In genomic region chr19:1606138-1606651, GRCh38 we compare ENCODE assay signal across 1 cellular context.
TF ChIP-seq lines count a peak whose summit lies in the region.

No MANE protein-coding gene starts in this region.

TF ChIP-seq in K562, 482 proteins besides CTCF, POLR2A, EP300 and RAD21 (continued from another document and continues in another):
- TF ChIP-seq MITF (IDR thresholded peaks at IDR 0.05): no peak
- no peak for TF ChIP-seq ZNF778 (CRISPR knock-in tag; IDR thresholded peaks at IDR 0.05)
- TF ChIP-seq ZNF77 (CRISPR knock-in tag; IDR thresholded peaks at IDR 0.05): no peak
- no peak for TF ChIP-seq RBM14 (IDR thresholded peaks at IDR 0.05; ENCODE audit: borderline replicate concordance, insufficient read depth, low read depth, low read length)
- TF ChIP-seq THAP12 (CRISPR knock-in tag; IDR thresholded peaks at IDR 0.05): no peak
- no peak for TF ChIP-seq CSDE1 (IDR thresholded peaks at IDR 0.05)
- no peak for TF ChIP-seq PCBP1 (IDR thresholded peaks at IDR 0.05; ENCODE audit: low read depth, low read length, poor library complexity, severe bottlenecking)
- TF ChIP-seq TFAM (CRISPR knock-in tag; conservative IDR thresholded peaks at IDR 0.05): no peak
- TF ChIP-seq CBX3 (IDR thresholded peaks at IDR 0.05; ENCODE audit: borderline replicate concordance in 1 of 2, low read length in 2 of 2): 0 out of 3 replicates have a peak, but pooled peaks of 1 of the 2 experiments have one; percentile 6
- TF ChIP-seq GATAD2A (IDR thresholded peaks at IDR 0.05): no peak
- no peak for TF ChIP-seq TCF3 (CRISPR knock-in tag; IDR thresholded peaks at IDR 0.05)
- no peak for TF ChIP-seq CLOCK (CRISPR knock-in tag; IDR thresholded peaks at IDR 0.05; ENCODE audit: borderline replicate concordance)
- TF ChIP-seq RNF219 (CRISPR knock-in tag; IDR thresholded peaks at IDR 0.05): no peak
- TF ChIP-seq NR2F6 (CRISPR knock-in tag; IDR thresholded peaks at IDR 0.05): no peak
- no peak for TF ChIP-seq ZBTB12 (CRISPR knock-in tag; IDR thresholded peaks at IDR 0.05)
- no peak for TF ChIP-seq MCM5 (IDR thresholded peaks at IDR 0.05; ENCODE audit: low read depth)
- TF ChIP-seq CXXC5 (CRISPR knock-in tag; IDR thresholded peaks at IDR 0.05): no peak; the same call in 1 of the 2 replicates
- no peak; the same call in none of the 2 replicates for TF ChIP-seq ZNF121 (CRISPR knock-in tag; conservative IDR thresholded peaks at IDR 0.05)
- TF ChIP-seq ZSCAN29 (IDR thresholded peaks at IDR 0.05): 0 out of 2 replicates have a peak, but pooled peaks have one; percentile 37
- TF ChIP-seq ELK1 (CRISPR knock-in tag; IDR thresholded peaks at IDR 0.05): no peak
- TF ChIP-seq RHOXF2B (CRISPR knock-in tag; conservative IDR thresholded peaks at IDR 0.05): no peak
- TF ChIP-seq RBFOX2 (IDR thresholded peaks at IDR 0.05; ENCODE audit: low read depth, low read length): no peak
- TF ChIP-seq HMG20B (CRISPR knock-in tag; IDR thresholded peaks at IDR 0.05): no peak
- no peak for TF ChIP-seq ID3 (CRISPR knock-in tag; IDR thresholded peaks at IDR 0.05)
- TF ChIP-seq ID3 (tag; IDR thresholded peaks at IDR 0.05): 0 out of 2 replicates have a peak, but pooled peaks have one; percentile 4
- TF ChIP-seq ZNF217 (CRISPR knock-in tag; IDR thresholded peaks at IDR 0.05): no peak
- TF ChIP-seq ESRRA (IDR thresholded peaks at IDR 0.05; ENCODE audit: borderline replicate concordance, low read depth): peak; percentile 35; the same call in 1 of the 2 replicates
- 0 out of 2 replicates have a peak, but pooled peaks have one; percentile 13 for TF ChIP-seq PHB2 (IDR thresholded peaks at IDR 0.05; ENCODE audit: low read depth)
- TF ChIP-seq UBTF (IDR thresholded peaks at IDR 0.05; ENCODE audit: borderline replicate concordance in 1 of 2, low read depth in 2 of 2, low read length in 2 of 2): no peak
- TF ChIP-seq OTX1 (CRISPR knock-in tag; IDR thresholded peaks at IDR 0.05): 0 out of 2 replicates have a peak, but pooled peaks have one; percentile 58
- TF ChIP-seq GMEB1 (CRISPR knock-in tag; IDR thresholded peaks at IDR 0.05): no peak
- TF ChIP-seq ZFX (CRISPR knock-in tag; IDR thresholded peaks at IDR 0.05): peak; percentile 44
- no peak for TF ChIP-seq KHSRP (IDR thresholded peaks at IDR 0.05)
- TF ChIP-seq MTF1 (CRISPR knock-in tag; IDR thresholded peaks at IDR 0.05; ENCODE audit: borderline replicate concordance): no peak
- no peak for TF ChIP-seq NFE2 (IDR thresholded peaks at IDR 0.05; ENCODE audit: low read depth)
- no peak for TF ChIP-seq ZNF780A (CRISPR knock-in tag; IDR thresholded peaks at IDR 0.05)
- TF ChIP-seq PPARD (CRISPR knock-in tag; IDR thresholded peaks at IDR 0.05): no peak
- TF ChIP-seq BCL6 (CRISPR knock-in tag; IDR thresholded peaks at IDR 0.05): no peak
- no peak for TF ChIP-seq U2AF1 (optimal IDR thresholded peaks at IDR 0.05; ENCODE audit: low read depth, low read length)
- 0 out of 2 replicates have a peak, but pooled peaks have one; percentile 29 for TF ChIP-seq ZNF24 (IDR thresholded peaks at IDR 0.05)
- TF ChIP-seq RCOR1 (IDR thresholded peaks at IDR 0.05; ENCODE audit: borderline replicate concordance in 1 of 2, low read depth in 2 of 2, low read length in 2 of 2): peak in 1 of 2 experiments; percentile 89; a peak in 2 of 4 replicates
- no peak for TF ChIP-seq ZNF232 (CRISPR knock-in tag; IDR thresholded peaks at IDR 0.05)
- TF ChIP-seq ZNF324 (CRISPR knock-in tag; IDR thresholded peaks at IDR 0.05): no peak
- peak; percentile 87; the same call in 1 of the 2 replicates for TF ChIP-seq THRB (CRISPR knock-in tag; conservative IDR thresholded peaks at IDR 0.05)
- peak; percentile 98 for TF ChIP-seq PTBP1 (IDR thresholded peaks at IDR 0.05; ENCODE audit: low read depth, low read length)
- TF ChIP-seq LARP7 (IDR thresholded peaks at IDR 0.05): no peak; the same call in 1 of the 2 replicates
- peak; percentile 45 for TF ChIP-seq DACH1 (IDR thresholded peaks at IDR 0.05; ENCODE audit: partially characterized antibody)
- TF ChIP-seq TRIM25 (IDR thresholded peaks at IDR 0.05; ENCODE audit: borderline replicate concordance): peak; percentile 91; the same call in 1 of the 2 replicates
